1 cellular context compared by ENCODE assay signal in the genomic region with DNA sequence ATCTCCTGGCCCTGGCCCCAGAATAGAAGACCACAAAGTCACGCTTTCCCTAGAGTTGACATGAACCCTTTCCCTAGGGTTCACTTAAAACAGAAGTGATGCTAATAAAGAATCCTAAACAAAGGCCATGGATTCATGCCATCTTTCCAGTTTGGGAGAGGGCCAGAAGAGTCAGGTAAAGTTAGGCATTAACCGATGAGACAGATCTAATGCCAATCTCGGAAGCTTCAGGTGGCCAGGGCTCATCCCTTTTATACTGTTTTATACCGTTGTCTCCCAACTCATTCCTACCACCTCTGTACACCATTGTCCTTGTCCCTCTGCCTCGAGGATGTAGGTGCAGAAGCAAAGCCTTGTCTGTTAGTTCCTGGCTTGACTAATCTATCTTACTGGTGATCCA.
TF ChIP-seq lines count a peak whose summit lies in the region.

No MANE protein-coding gene starts in this region.

TF ChIP-seq in H1, 55 proteins besides CTCF, POLR2A, EP300 and RAD21 (continued from another document):
- no peak for TF ChIP-seq GABPA (IDR thresholded peaks at IDR 0.05; ENCODE audit: borderline replicate concordance, insufficient read depth, low read length)
- TF ChIP-seq ZNF274 (IDR thresholded peaks at IDR 0.05; ENCODE audit: borderline replicate concordance, extremely low read depth, low read length): no peak
TF ChIP-seq in H1: peak in this region for 0.
